In genomic region chr12:109154485-109155438, GRCh38 we compare ENCODE assay signal across 1 cellular context.
TF ChIP-seq lines count a peak whose summit lies in the region.

No MANE protein-coding gene starts in this region.

TF ChIP-seq in HepG2, 621 proteins besides CTCF, POLR2A, EP300 and RAD21 (continued from another document):
- no peak for TF ChIP-seq ZNF576 (CRISPR knock-in tag; IDR thresholded peaks at IDR 0.05)
- TF ChIP-seq ZNF570 (CRISPR knock-in tag; IDR thresholded peaks at IDR 0.05; ENCODE audit: borderline replicate concordance), result no peak
- TF ChIP-seq MAX (IDR thresholded peaks at IDR 0.05), result peak; percentile 38; the same call in 1 of the 2 replicates
- 0 out of 2 replicates have a peak, but pooled peaks have one; percentile 44 for TF ChIP-seq ZNF280B (CRISPR knock-in tag; IDR thresholded peaks at IDR 0.05; ENCODE audit: borderline replicate concordance)
- peak; percentile 46; the same call in 1 of the 2 replicates for TF ChIP-seq ZFY (CRISPR knock-in tag; IDR thresholded peaks at IDR 0.05)
- TF ChIP-seq ZNF160 (CRISPR knock-in tag; IDR thresholded peaks at IDR 0.05), result 0 out of 2 replicates have a peak, but pooled peaks have one; percentile 44
- 0 out of 2 replicates have a peak, but pooled peaks have one; percentile 23 for TF ChIP-seq KDM2A (CRISPR knock-in tag; IDR thresholded peaks at IDR 0.05; ENCODE audit: borderline replicate concordance, low read depth)
- peak; percentile 70 for TF ChIP-seq HNRNPLL (IDR thresholded peaks at IDR 0.05; ENCODE audit: low read depth, low read length, poor library complexity, severe bottlenecking)
- no peak for TF ChIP-seq SOX13 (IDR thresholded peaks at IDR 0.05)
- 0 out of 4 replicates have a peak, but pooled peaks of 1 of the 2 experiments have one; percentile 16 for TF ChIP-seq SOX13 (CRISPR knock-in tag; conservative IDR thresholded peaks at IDR 0.05 in 1 of 2, IDR thresholded peaks at IDR 0.05 in 1 of 2)
- no peak for TF ChIP-seq ZNF235 (CRISPR knock-in tag; IDR thresholded peaks at IDR 0.05; ENCODE audit: borderline replicate concordance)
- TF ChIP-seq NFKBIZ (CRISPR knock-in tag; IDR thresholded peaks at IDR 0.05), result no peak
- TF ChIP-seq NRL (CRISPR knock-in tag; IDR thresholded peaks at IDR 0.05; ENCODE audit: borderline replicate concordance), result peak; percentile 62; the same call in 1 of the 2 replicates
- no peak for TF ChIP-seq ARHGAP35 (CRISPR knock-in tag; IDR thresholded peaks at IDR 0.05; ENCODE audit: borderline replicate concordance)
- 0 out of 2 replicates have a peak, but pooled peaks have one; percentile 34 for TF ChIP-seq ZBTB10 (CRISPR knock-in tag; IDR thresholded peaks at IDR 0.05; ENCODE audit: borderline replicate concordance)
- no peak for TF ChIP-seq SAFB2 (CRISPR knock-in tag; IDR thresholded peaks at IDR 0.05; ENCODE audit: borderline replicate concordance, low read depth)
- peak; percentile 19; the same call in 1 of the 2 replicates for TF ChIP-seq SAP130 (CRISPR knock-in tag; IDR thresholded peaks at IDR 0.05; ENCODE audit: low read depth)
- peak; percentile 47 for TF ChIP-seq AGO2 (optimal IDR thresholded peaks at IDR 0.05; ENCODE audit: low read depth, low read length)
- TF ChIP-seq ZSCAN31 (CRISPR knock-in tag; IDR thresholded peaks at IDR 0.05; ENCODE audit: low read depth), result peak; percentile 14; the same call in 1 of the 2 replicates
- TF ChIP-seq CC2D1A (CRISPR knock-in tag; IDR thresholded peaks at IDR 0.05), result 0 out of 2 replicates have a peak, but pooled peaks have one; percentile 30
- peak; percentile 49 for TF ChIP-seq ZFX (CRISPR knock-in tag; IDR thresholded peaks at IDR 0.05; ENCODE audit: low read depth)
- peak; percentile 13; the same call in 1 of the 2 replicates for TF ChIP-seq SP4 (CRISPR knock-in tag; IDR thresholded peaks at IDR 0.05)
- no peak for TF ChIP-seq JUND (CRISPR knock-in tag; IDR thresholded peaks at IDR 0.05)
- no peak for TF ChIP-seq ZBTB40 (IDR thresholded peaks at IDR 0.05)
- 0 out of 2 replicates have a peak, but pooled peaks have one; percentile 29 for TF ChIP-seq ZBTB40 (CRISPR knock-in tag; IDR thresholded peaks at IDR 0.05)
- 0 out of 2 replicates have a peak, but pooled peaks have one; percentile 18 for TF ChIP-seq SMAD1 (CRISPR knock-in tag; IDR thresholded peaks at IDR 0.05; ENCODE audit: borderline replicate concordance, low read depth)
- TF ChIP-seq ZNF292 (CRISPR knock-in tag; IDR thresholded peaks at IDR 0.05; ENCODE audit: borderline replicate concordance, low read depth), result peak; percentile 46; the same call in 1 of the 2 replicates
- TF ChIP-seq MYPOP (CRISPR knock-in tag; IDR thresholded peaks at IDR 0.05), result peak; percentile 97
